Comparison of ENCODE assay signal across 8 cellular contexts in genomic region chr15:68791431-68792283, GRCh38. TPM values are rescaled to one million over a fixed set of nuclear protein-coding genes. Genes with fewer than 3 reads are reported as not detected.
DNase-seq lines count a peak whose midpoint lies in the region; ATAC-seq and TF ChIP-seq lines count a peak whose summit lies in the region.

No MANE protein-coding gene starts in this region.

- no peak for TF ChIP-seq CTCF in GM10266 (IDR thresholded peaks at IDR 0.05; ENCODE audit: control insufficient read depth, insufficient read depth, low read depth, missing control alignments)
- no peak for TF ChIP-seq CTCF in vagina (IDR thresholded peaks at IDR 0.05)

- intact Hi-C loops in vagina (cut with DNase I) = no loop called here

- peak; percentile 77 for DNase-seq in GM10266 (ENCODE audit: extremely low spot score)
- DNase-seq in NOMO-1 treated with DMSO at 0.1 percent for 48 hours (lab: John Stamatoyannopoulos, UW; ENCODE audit: unreplicated experiment) = peak; percentile 37
- peak; percentile 29 for DNase-seq in activated naive CD4-positive, alpha-beta T cell treated with anti-CD3 and anti-CD28 coated beads, Interleukin-2, amount 50 U/mL, for 16 hours
- DNase-seq in stimulated activated CD4-positive, alpha-beta T cell treated with anti-CD3 and anti-CD28 coated beads, Interleukin-4, amount 100 ng/mL, for 24 hours = peak; percentile 55
- no peak for DNase-seq in vagina (ENCODE audit: extremely low spot score in 2 of 2)
- DNase-seq in HPDE6-E6E7 (ENCODE audit: extremely low spot score) = no peak
- DNase-seq in C1 segment of cervical spinal cord (lab: John Stamatoyannopoulos, UW) = no peak

- peaks cover 91% of the 10 kb centered on the region for H3K4me1 ChIP-seq in vagina

- no peak for TF ChIP-seq POLR2A in vagina (IDR thresholded peaks at IDR 0.05)

- ATAC-seq in GM21825 (IDR thresholded peaks at IDR 0.05; ENCODE audit: unreplicated experiment) = peak; percentile 55

- H3K4me3 ChIP-seq in vagina = no peak overlapping the region

- no peak overlapping the region for H3K27ac ChIP-seq in vagina

- no peaks in the 10 kb centered on the region for H3K9me3 ChIP-seq in vagina

- H3K36me3 ChIP-seq in vagina = no peaks in the 10 kb centered on the region

- no peaks in the 10 kb centered on the region for H3K27me3 ChIP-seq in vagina

RNA-seq across cellular contexts. Expression of gene ANP32A, which starts 29.0 kb away (rescaled TPM):
- 55.2 TPM for total RNA-seq in vagina

Comparison
In these comparisons a context has a peak if more than half of its experiments do, and no peak if none do; other contexts are left out.
1. DNase-seq: peak in GM10266 (single experiment), NOMO-1 treated with DMSO at 0.1 percent for 48 hours (single experiment), activated naive CD4-positive, alpha-beta T cell treated with anti-CD3 and anti-CD28 coated beads, Interleukin-2, amount 50 U/mL, for 16 hours (single experiment) and stimulated activated CD4-positive, alpha-beta T cell treated with anti-CD3 and anti-CD28 coated beads, Interleukin-4, amount 100 ng/mL, for 24 hours (single experiment); none in vagina (0 of 2), HPDE6-E6E7 (single experiment) and C1 segment of cervical spinal cord (0 of 14).